ENCODE assay signal across 9 cellular contexts in genomic region chr1:5980314-5981008, GRCh38. TPM values are rescaled to one million over a fixed set of nuclear protein-coding genes. Genes with fewer than 3 reads are reported as not detected.
A peak's percentile ranks its signal among the peaks of the same experiment; 100 is the strongest.
DNase-seq lines count a peak whose midpoint lies in the region; ATAC-seq and TF ChIP-seq lines count a peak whose summit lies in the region.
"Had no signal": no experiment of that assay in that cellular context is flagged by ENCODE, and none has a peak within 500 bp of the region (broad histone marks: within the 10 kb centered on the region; RNA-seq: fewer than 3 reads in every experiment).

No MANE protein-coding gene starts in this region.

- H3K4me1 ChIP-seq in hepatocyte (ENCODE audit: insufficient read depth) = no peaks in the 10 kb centered on the region
- peaks cover 4% of the 10 kb centered on the region for H3K4me1 ChIP-seq in upper lobe of right lung

- no peak for ATAC-seq in activated naive CD8-positive, alpha-beta T cell treated with anti-CD3 and anti-CD28 coated beads, Interleukin-2, amount 50 U/mL, for 24 hours
- ATAC-seq in upper lobe of right lung (peak; percentile 76), HG03159 (IDR thresholded peaks at IDR 0.05; ENCODE audit: unreplicated experiment) (no peak)
- no peak for ATAC-seq in naive thymus-derived CD8-positive, alpha-beta T cell

- intact Hi-C loops in upper lobe of right lung (cut with DNase I) = no loop called here

- no peak for DNase-seq in activated naive CD8-positive, alpha-beta T cell treated with anti-CD3 and anti-CD28 coated beads for 36 hours
- no peak for DNase-seq in activated naive CD8-positive, alpha-beta T cell treated with anti-CD3 and anti-CD28 coated beads, Interleukin-2, amount 50 U/mL, for 24 hours
- peak; percentile 68 for DNase-seq in UCSD-AML1 (lab: John Stamatoyannopoulos, UW; ENCODE audit: unreplicated experiment)
- peak; percentile 74 for DNase-seq in hepatocyte (ENCODE audit: low spot score)
- DNase-seq in upper lobe of right lung = peak; percentile 69
- DNase-seq in activated CD4-positive, alpha-beta T cell treated with anti-CD3 and anti-CD28 coated beads for 48 hours = no peak
- no peak for DNase-seq in naive thymus-derived CD8-positive, alpha-beta T cell
- DNase-seq: cerebellar nuclear complex had no signal

- peaks cover 12% of the 10 kb centered on the region for H3K36me3 Mint-ChIP-seq in activated naive CD8-positive, alpha-beta T cell treated with anti-CD3 and anti-CD28 coated beads for 36 hours
- peaks cover 9% of the 10 kb centered on the region for H3K36me3 Mint-ChIP-seq in activated naive CD8-positive, alpha-beta T cell treated with anti-CD3 and anti-CD28 coated beads, Interleukin-2, amount 50 U/mL, for 24 hours (ENCODE audit: low read depth)
- H3K36me3 Mint-ChIP-seq in naive thymus-derived CD8-positive, alpha-beta T cell = no peaks in the 10 kb centered on the region

- H3K4me3 ChIP-seq in hepatocyte = no peak overlapping the region
- no peak overlapping the region for H3K4me3 ChIP-seq in upper lobe of right lung

- TF ChIP-seq CTCF in hepatocyte (IDR thresholded peaks at IDR 0.05; ENCODE audit: poor library complexity) (no peak), upper lobe of right lung (IDR thresholded peaks at IDR 0.05) (no peak)

- no peaks in the 10 kb centered on the region for H3K79me2 ChIP-seq in hepatocyte

- WGBS in hepatocyte (ENCODE audit: low lambda C conversion rate, missing lambda C conversion rate) = 42% methylated on average over 18 of the region's 20 CpGs

- H3K4me3 Mint-ChIP-seq in activated naive CD8-positive, alpha-beta T cell treated with anti-CD3 and anti-CD28 coated beads for 36 hours = no peak overlapping the region
- no peak overlapping the region for H3K4me3 Mint-ChIP-seq in activated naive CD8-positive, alpha-beta T cell treated with anti-CD3 and anti-CD28 coated beads, Interleukin-2, amount 50 U/mL, for 24 hours
- no peak overlapping the region for H3K4me3 Mint-ChIP-seq in naive thymus-derived CD8-positive, alpha-beta T cell

- no peaks in the 10 kb centered on the region for H4K20me1 ChIP-seq in hepatocyte (ENCODE audit: insufficient read depth, poor library complexity, severe bottlenecking)

- no peaks in the 10 kb centered on the region for H3K9me3 ChIP-seq in hepatocyte (ENCODE audit: low read depth)
- H3K9me3 ChIP-seq in upper lobe of right lung = no peaks in the 10 kb centered on the region

- no peaks in the 10 kb centered on the region for H3K4me1 Mint-ChIP-seq in activated naive CD8-positive, alpha-beta T cell treated with anti-CD3 and anti-CD28 coated beads for 36 hours
- peaks cover 6% of the 10 kb centered on the region for H3K4me1 Mint-ChIP-seq in activated naive CD8-positive, alpha-beta T cell treated with anti-CD3 and anti-CD28 coated beads, Interleukin-2, amount 50 U/mL, for 24 hours
- H3K4me1 Mint-ChIP-seq in naive thymus-derived CD8-positive, alpha-beta T cell = peaks cover 7 to 28% (median 18%) of the 10 kb centered on the region in 4 donors

- no peak overlapping the region for H2AFZ ChIP-seq in hepatocyte

- peak overlapping the region; percentile 32 for H3K27ac Mint-ChIP-seq in activated naive CD8-positive, alpha-beta T cell treated with anti-CD3 and anti-CD28 coated beads for 36 hours
- H3K27ac Mint-ChIP-seq in activated naive CD8-positive, alpha-beta T cell treated with anti-CD3 and anti-CD28 coated beads, Interleukin-2, amount 50 U/mL, for 24 hours = no peak overlapping the region
- peak overlapping the region in 1 of 10 donors; percentile 53 for H3K27ac Mint-ChIP-seq in naive thymus-derived CD8-positive, alpha-beta T cell

- no peaks in the 10 kb centered on the region for H3K27me3 ChIP-seq in hepatocyte
- no peaks in the 10 kb centered on the region for H3K27me3 ChIP-seq in upper lobe of right lung

- H3K4me2 ChIP-seq in hepatocyte = no peak overlapping the region

- POLR2A ChIA-PET in naive thymus-derived CD8-positive, alpha-beta T cell (lab: Charles Lee) = interaction anchor here (1.0 kb wide), 1 partner anchor 12 kb away, joined by 3 read pairs; the partner anchor contains the start of gene NPHP4

- H3K27ac ChIP-seq in hepatocyte (peak overlapping the region; percentile 40), upper lobe of right lung (no peak overlapping the region)

- H3K36me3 ChIP-seq in hepatocyte (replicated peaks; ENCODE audit: insufficient read depth, low read depth) (no peaks in the 10 kb centered on the region), upper lobe of right lung (peaks cover 6% of the 10 kb centered on the region)

- peaks cover 3% of the 10 kb centered on the region for H3K9me3 Mint-ChIP-seq in activated naive CD8-positive, alpha-beta T cell treated with anti-CD3 and anti-CD28 coated beads for 36 hours
- no peaks in the 10 kb centered on the region for H3K9me3 Mint-ChIP-seq in activated naive CD8-positive, alpha-beta T cell treated with anti-CD3 and anti-CD28 coated beads, Interleukin-2, amount 50 U/mL, for 24 hours
- H3K9me3 Mint-ChIP-seq in naive thymus-derived CD8-positive, alpha-beta T cell = no peaks in the 10 kb centered on the region

- H3K27me3 Mint-ChIP-seq in activated naive CD8-positive, alpha-beta T cell treated with anti-CD3 and anti-CD28 coated beads for 36 hours = no peaks in the 10 kb centered on the region
- no peaks in the 10 kb centered on the region for H3K27me3 Mint-ChIP-seq in activated naive CD8-positive, alpha-beta T cell treated with anti-CD3 and anti-CD28 coated beads, Interleukin-2, amount 50 U/mL, for 24 hours
- no peaks in the 10 kb centered on the region for H3K27me3 Mint-ChIP-seq in naive thymus-derived CD8-positive, alpha-beta T cell

- H3K9me2 ChIP-seq in hepatocyte (replicated peaks; ENCODE audit: insufficient read depth) = no peaks in the 10 kb centered on the region

RNA-seq across cellular contexts. Expression of gene NPHP4, which starts 11.8 kb away (rescaled TPM):
- total RNA-seq in activated naive CD8-positive, alpha-beta T cell treated with anti-CD3 and anti-CD28 coated beads for 36 hours = 10 to 100 TPM; 11.4 to 12.6 TPM
- total RNA-seq in hepatocyte = 5.4 and 6.0 TPM in 2 replicates
- 5.6 and 6.7 TPM in 2 replicates for polyA plus RNA-seq in hepatocyte
- total RNA-seq in upper lobe of right lung = 14.6 TPM
- total RNA-seq in naive thymus-derived CD8-positive, alpha-beta T cell = 1 to 10 TPM; 6.2 to 6.3 TPM
- under 1 TPM; 0.14 to 0.97 (median 0.22) TPM for polyA plus RNA-seq in naive thymus-derived CD8-positive, alpha-beta T cell

Comparison
In these comparisons a context has a peak if more than half of its experiments do, and no peak if none do; other contexts are left out.
1. DNase-seq: peak in UCSD-AML1 (single experiment), hepatocyte (single experiment) and upper lobe of right lung (single experiment); none in activated naive CD8-positive, alpha-beta T cell treated with anti-CD3 and anti-CD28 coated beads for 36 hours (single experiment), activated naive CD8-positive, alpha-beta T cell treated with anti-CD3 and anti-CD28 coated beads, Interleukin-2, amount 50 U/mL, for 24 hours (single experiment), activated CD4-positive, alpha-beta T cell treated with anti-CD3 and anti-CD28 coated beads for 48 hours (single experiment) and naive thymus-derived CD8-positive, alpha-beta T cell (0 of 10).